23 cellular contexts compared by ENCODE assay signal in genomic region chr21:16773206-16773605, GRCh38.
A peak's percentile ranks its signal among the peaks of the same experiment; 100 is the strongest.
DNase-seq lines count a peak whose midpoint lies in the region; ATAC-seq and TF ChIP-seq lines count a peak whose summit lies in the region.
"Had no signal": no experiment of that assay in that cellular context is flagged by ENCODE, and none has a peak within 500 bp of the region (broad histone marks: within the 10 kb centered on the region; RNA-seq: fewer than 3 reads in every experiment).

No MANE protein-coding gene starts in this region.

- H3K36me3 ChIP-seq in skeletal muscle satellite cell (ENCODE audit: insufficient read depth, low read length), result no peaks in the 10 kb centered on the region
- H3K36me3 ChIP-seq: BE2C had no signal

- BruUV-seq in MCF 10A (replicated peaks; lab: Mats Ljungman, UMichigan), result no TSS peak

- CTCF ChIA-PET in MCF 10A (lab: Yijun Ruan, JAX), result no interaction called here

- H3K9me3 ChIP-seq in skeletal muscle satellite cell (replicated peaks; ENCODE audit: low read length), result no peaks in the 10 kb centered on the region
- H3K9me3 ChIP-seq: BE2C had no signal

- peak overlapping the region; percentile 16 for H3K4me2 ChIP-seq in skeletal muscle satellite cell (ENCODE audit: low read length)

- H3K4me1 Mint-ChIP-seq in MCF 10A (ENCODE audit: insufficient read depth, unreplicated experiment), result peaks cover 13% of the 10 kb centered on the region
- H3K4me1 Mint-ChIP-seq: IgD-negative memory B cell had no signal

- no peak for ATAC-seq in HG02588 (IDR thresholded peaks at IDR 0.05; ENCODE audit: unreplicated experiment)
- ATAC-seq: activated CD8-positive, alpha-beta T cell treated with anti-CD3 and anti-CD28 coated beads, Interleukin-2, amount 10 ng/mL, durations not matched to agents 7 days and 5 days; activated T-cell treated with anti-CD3 and anti-CD28 coated beads, Interleukin-2, amount 50 U/mL, for 4 hours had no signal

- H3K36me3 Mint-ChIP-seq in MCF 10A (ENCODE audit: insufficient read depth, unreplicated experiment), result no peaks in the 10 kb centered on the region
- H3K36me3 Mint-ChIP-seq: IgD-negative memory B cell, type B pancreatic cell had no signal

- H3K4me3 ChIP-seq in fibroblast of pulmonary artery (replicated peaks; ENCODE audit: low read depth, low read length), result no peak overlapping the region
- no peak overlapping the region for H3K4me3 ChIP-seq in skeletal muscle satellite cell (ENCODE audit: low read length)
- H3K4me3 ChIP-seq: lung had no signal

- H3K27me3 Mint-ChIP-seq in MCF 10A (ENCODE audit: insufficient read depth, unreplicated experiment), result no peaks in the 10 kb centered on the region
- H3K27me3 Mint-ChIP-seq: IgD-negative memory B cell, type B pancreatic cell had no signal

- no peak overlapping the region for H3K9ac ChIP-seq in skeletal muscle satellite cell (ENCODE audit: low read depth, low read length)

- no peak for TF ChIP-seq CTCF in fibroblast of pulmonary artery (IDR thresholded peaks at IDR 0.05; ENCODE audit: low read length, missing control alignments)
- no peak for TF ChIP-seq CTCF in MCF 10A (IDR thresholded peaks at IDR 0.05; ENCODE audit: unreplicated experiment)

- POLR2A ChIA-PET in MCF 10A (lab: Yijun Ruan, JAX), result no interaction called here

- DNase-seq in HCEC 1CT (peak; percentile 49), amniotic stem cell (lab: John Stamatoyannopoulos, UW) (peak; percentile 2), fibroblast of pulmonary artery (ENCODE audit: low read depth) (peak; percentile 45), MCF 10A (ENCODE audit: unreplicated experiment) (no peak), T-helper 9 cell (no peak), UCSD-AML1 (lab: John Stamatoyannopoulos, UW; ENCODE audit: unreplicated experiment) (no peak)
- DNase-seq: activated CD4-positive, CD25-positive, alpha-beta regulatory T cell treated with anti-CD3 and anti-CD28 coated beads, Interleukin-2, amount 50 U/mL, for 72 hours; activated CD8-positive, alpha-beta T cell treated with anti-CD3 and anti-CD28 coated beads, Interleukin-2, amount 10 ng/mL, durations not matched to agents 7 days and 5 days; activated naive CD4-positive, alpha-beta T cell; activated T-cell treated with anti-CD3 and anti-CD28 coated beads, Interleukin-2, amount 50 U/mL, for 4 hours; BE2C; central memory CD4-positive, alpha-beta T cell; DMS53; kidney; NCI-H1417 treated with DMSO at 0.1 percent for 48 hours; NCI-H526 treated with DMSO at 0.1 percent for 48 hours; occipital lobe; retina had no signal

- intact Hi-C loops in MCF 10A (cut with micrococcal nuclease), result no loop called here

- H3K27me3 ChIP-seq in skeletal muscle satellite cell (ENCODE audit: control insufficient read depth, insufficient read depth, low read length), result no peaks in the 10 kb centered on the region
- H3K27me3 ChIP-seq: BE2C had no signal

- H3K4me1 ChIP-seq in skeletal muscle satellite cell (ENCODE audit: control insufficient read depth, insufficient read depth, low read length), result peaks cover 22% of the 10 kb centered on the region
- H3K4me1 ChIP-seq: BE2C had no signal

- no peaks in the 10 kb centered on the region for H3K9me3 Mint-ChIP-seq in MCF 10A (ENCODE audit: unreplicated experiment)

- no peak overlapping the region for H3K27ac Mint-ChIP-seq in MCF 10A (ENCODE audit: low read depth, unreplicated experiment)
- H3K27ac Mint-ChIP-seq: activated CD8-positive, alpha-beta T cell treated with anti-CD3 and anti-CD28 coated beads, Interleukin-2, amount 10 ng/mL, durations not matched to agents 7 days and 5 days; IgD-negative memory B cell; type B pancreatic cell had no signal

- no peak overlapping the region for H3K4me3 Mint-ChIP-seq in MCF 10A (ENCODE audit: unreplicated experiment)
- H3K4me3 Mint-ChIP-seq: activated CD8-positive, alpha-beta T cell treated with anti-CD3 and anti-CD28 coated beads, Interleukin-2, amount 10 ng/mL, durations not matched to agents 7 days and 5 days; activated T-cell treated with anti-CD3 and anti-CD28 coated beads, Interleukin-2, amount 50 U/mL, for 4 hours; type B pancreatic cell had no signal

Comparison
In these comparisons a context has a peak if more than half of its experiments do, and no peak if none do; other contexts are left out.
1. DNase-seq: peak in HCEC 1CT (single experiment), amniotic stem cell (single experiment) and fibroblast of pulmonary artery (single experiment); none in MCF 10A (single experiment), T-helper 9 cell (single experiment) and UCSD-AML1 (single experiment).